17 cellular contexts compared by ENCODE assay signal in genomic region chrX:120334137-120334536, GRCh38. TPM values are rescaled to one million over a fixed set of nuclear protein-coding genes. Genes with fewer than 3 reads are reported as not detected.
"Had no signal": no experiment of that assay in that cellular context is flagged by ENCODE, and none has a peak within 500 bp of the region (broad histone marks: within the 10 kb centered on the region; RNA-seq: fewer than 3 reads in every experiment).

No MANE protein-coding gene starts in this region.

- ATAC-seq: upper lobe of right lung had no signal

- H3K27ac Mint-ChIP-seq: activated naive CD4-positive, alpha-beta T cell treated with anti-CD3 and anti-CD28 coated beads for 36 hours; neural progenitor cell; stimulated activated naive CD8-positive, alpha-beta T cell treated with anti-CD3 and anti-CD28 coated beads, Interleukin-15, Interleukin-2, amounts not matched to agents 100 ng/mL and 50 ng/mL, for 24 hours had no signal

- H3K27me3 ChIP-seq: esophagus squamous epithelium, neural progenitor cell, ovary, upper lobe of right lung had no signal

- H3K36me3 Mint-ChIP-seq: neural progenitor cell had no signal

- H3K9me3 ChIP-seq: upper lobe of right lung had no signal

- H3K4me2 ChIP-seq: neural progenitor cell had no signal

- H3K4me3 ChIP-seq: esophagus squamous epithelium, neural progenitor cell, ovary, upper lobe of right lung had no signal

- H3K27ac ChIP-seq: esophagus squamous epithelium, neural progenitor cell, ovary, upper lobe of right lung had no signal

- H3K27me3 Mint-ChIP-seq: stimulated activated naive CD8-positive, alpha-beta T cell treated with anti-CD3 and anti-CD28 coated beads, Interleukin-15, Interleukin-2, amounts not matched to agents 100 ng/mL and 50 ng/mL, for 24 hours had no signal

- H3K4me1 Mint-ChIP-seq: neural progenitor cell had no signal

- H3K4me1 ChIP-seq: esophagus squamous epithelium, neural progenitor cell, upper lobe of right lung had no signal

- H3K36me3 ChIP-seq: esophagus squamous epithelium, neural progenitor cell, ovary, upper lobe of right lung had no signal

- H3K9ac ChIP-seq: neural progenitor cell had no signal

- H2AFZ ChIP-seq: neural progenitor cell had no signal

- DNase-seq: activated CD4-positive, alpha-beta T cell treated with anti-CD3 and anti-CD28 coated beads, Interleukin-2, amount 50 U/mL, for 48 hours; activated CD4-positive, CD25-positive, alpha-beta regulatory T cell treated with anti-CD3 and anti-CD28 coated beads, Interleukin-2, amount 50 U/mL, for 72 hours; activated CD8-positive, alpha-beta memory T cell treated with anti-CD3 and anti-CD28 coated beads, Interleukin-2, amount 50 U/mL, for 4 hours; activated naive CD4-positive, alpha-beta T cell treated with anti-CD3 and anti-CD28 coated beads for 36 hours; esophagus squamous epithelium; foreskin fibroblast; glutamatergic neuron; ovary; stimulated activated CD4-positive, alpha-beta T cell treated with anti-CD3 and anti-CD28 coated beads, Interleukin-4, amount 100 ng/mL, for 1 hour; stimulated activated CD8-positive, alpha-beta memory T cell treated with anti-CD3 and anti-CD28 coated beads, Interleukin-4, amount 100 ng/mL, for 48 hours; upper lobe of right lung had no signal

- H3K4me3 Mint-ChIP-seq: activated naive CD4-positive, alpha-beta T cell treated with anti-CD3 and anti-CD28 coated beads for 36 hours; neural progenitor cell; stimulated activated naive CD8-positive, alpha-beta T cell treated with anti-CD3 and anti-CD28 coated beads, Interleukin-15, Interleukin-2, amounts not matched to agents 100 ng/mL and 50 ng/mL, for 24 hours had no signal

RNA-seq across cellular contexts. Expression of gene TMEM255A, which starts 22.9 kb away (rescaled TPM):
- total RNA-seq: activated naive CD4-positive, alpha-beta T cell treated with anti-CD3 and anti-CD28 coated beads for 36 hours had no signal

RNA-seq across cellular contexts. Expression of gene ATP1B4, which starts 27.8 kb away (rescaled TPM):
- total RNA-seq: activated naive CD4-positive, alpha-beta T cell treated with anti-CD3 and anti-CD28 coated beads for 36 hours; esophagus squamous epithelium; lower leg skin; ovary; renal cortical epithelial cell; temporal lobe; upper lobe of right lung had no signal
- polyA plus RNA-seq: adipose tissue, ovary had no signal
